ENCODE assay signal across 15 cellular contexts in the genomic region with DNA sequence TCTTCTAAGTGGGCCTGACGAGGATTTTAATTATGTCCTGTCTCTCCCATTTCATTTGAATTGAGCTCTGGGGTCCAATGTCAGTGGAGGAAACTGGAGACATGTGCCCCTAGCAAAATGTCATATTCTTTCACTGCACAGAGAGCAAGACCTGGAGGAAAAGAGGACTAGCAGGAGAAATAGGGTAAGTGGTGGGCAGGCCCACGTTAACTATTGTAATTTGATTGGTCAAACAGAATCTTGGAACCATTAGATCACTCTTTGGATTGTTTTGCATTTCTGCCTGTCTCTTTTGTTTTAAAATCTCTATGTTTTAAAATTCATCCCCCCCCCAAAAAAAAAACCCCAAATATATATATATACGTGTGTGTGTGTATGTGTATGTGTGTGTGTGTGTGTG.
DNase-seq lines count a peak whose midpoint lies in the region; TF ChIP-seq lines count a peak whose summit lies in the region.
"Had no signal": no experiment of that assay in that cellular context is flagged by ENCODE, and none has a peak within 500 bp of the region (broad histone marks: within the 10 kb centered on the region; RNA-seq: fewer than 3 reads in every experiment).

No MANE protein-coding gene starts in this region.

- H3K36me3 Mint-ChIP-seq in T-helper 2 cell treated with Interferon-gamma antibody and Interleukin-4, amounts not matched to agents 5 μg/mL and 100 μg/mL, for 36 hours (ENCODE audit: low read depth), result no peaks in the 10 kb centered on the region

- peak overlapping the region; percentile 45 for H3K27ac Mint-ChIP-seq in T-helper 2 cell treated with Interferon-gamma antibody and Interleukin-4, amounts not matched to agents 5 μg/mL and 100 μg/mL, for 36 hours

- H3K36me3 ChIP-seq in hepatocyte (replicated peaks; ENCODE audit: insufficient read depth, low read depth) (no peaks in the 10 kb centered on the region), suprapubic skin (no peaks in the 10 kb centered on the region)
- H3K36me3 ChIP-seq: WERI-Rb-1 had no signal

- peak overlapping the region; percentile 1 for H2AFZ ChIP-seq in hepatocyte

- peaks cover 23% of the 10 kb centered on the region for H3K4me1 Mint-ChIP-seq in T-helper 2 cell treated with Interferon-gamma antibody and Interleukin-4, amounts not matched to agents 5 μg/mL and 100 μg/mL, for 36 hours (ENCODE audit: low read depth)

- H4K20me1 ChIP-seq in hepatocyte (ENCODE audit: insufficient read depth, poor library complexity, severe bottlenecking), result no peaks in the 10 kb centered on the region

- peak overlapping the region; percentile 90 for H3K27ac ChIP-seq in hepatocyte
- peak overlapping the region; percentile 76 for H3K27ac ChIP-seq in suprapubic skin
- H3K27ac ChIP-seq: foreskin keratinocyte, WERI-Rb-1 had no signal

- WGBS in hepatocyte (ENCODE audit: low lambda C conversion rate, missing lambda C conversion rate), result 50% methylated on average over 3 of the region's 3 CpGs
- WGBS in suprapubic skin, result 45% methylated on average over 3 of the region's 3 CpGs

- H3K9me3 ChIP-seq in hepatocyte (ENCODE audit: low read depth), result no peaks in the 10 kb centered on the region
- H3K9me3 ChIP-seq in suprapubic skin, result no peaks in the 10 kb centered on the region

- H3K9me2 ChIP-seq in hepatocyte (replicated peaks; ENCODE audit: insufficient read depth), result no peaks in the 10 kb centered on the region

- H3K4me1 ChIP-seq in hepatocyte (ENCODE audit: insufficient read depth), result peaks cover 27% of the 10 kb centered on the region
- no peaks in the 10 kb centered on the region for H3K4me1 ChIP-seq in suprapubic skin
- H3K4me1 ChIP-seq: foreskin keratinocyte had no signal

- H3K4me3 ChIP-seq in hepatocyte (no peak overlapping the region), suprapubic skin (peak overlapping the region; percentile 20)

- H3K4me3 Mint-ChIP-seq in T-helper 2 cell treated with Interferon-gamma antibody and Interleukin-4, amounts not matched to agents 5 μg/mL and 100 μg/mL, for 36 hours, result peak overlapping the region; percentile 45

- no peaks in the 10 kb centered on the region for H3K27me3 ChIP-seq in hepatocyte
- no peaks in the 10 kb centered on the region for H3K27me3 ChIP-seq in suprapubic skin
- H3K27me3 ChIP-seq: foreskin keratinocyte had no signal

- TF ChIP-seq CTCF in hepatocyte (IDR thresholded peaks at IDR 0.05; ENCODE audit: poor library complexity) (no peak), suprapubic skin (IDR thresholded peaks at IDR 0.05) (no peak)

- peaks cover 24% of the 10 kb centered on the region for H3K9me3 Mint-ChIP-seq in T-helper 2 cell treated with Interferon-gamma antibody and Interleukin-4, amounts not matched to agents 5 μg/mL and 100 μg/mL, for 36 hours

- H3K79me2 ChIP-seq in hepatocyte, result no peaks in the 10 kb centered on the region

- H3K27me3 Mint-ChIP-seq in T-helper 2 cell treated with Interferon-gamma antibody and Interleukin-4, amounts not matched to agents 5 μg/mL and 100 μg/mL, for 36 hours (ENCODE audit: low read depth), result peaks cover 30% of the 10 kb centered on the region

- peak overlapping the region; percentile 61 for H3K4me2 ChIP-seq in hepatocyte

- no peak for TF ChIP-seq EP300 in suprapubic skin (IDR thresholded peaks at IDR 0.05)

- no peak for DNase-seq in T-helper 2 cell treated with Interferon-gamma antibody and Interleukin-4, amounts not matched to agents 5 μg/mL and 100 μg/mL, for 36 hours (ENCODE audit: low spot score)
- DNase-seq in T-helper 2 cell (no peak), SK-N-DZ (ENCODE audit: low spot score) (peak; percentile 28), hepatocyte (ENCODE audit: low spot score) (no peak), suprapubic skin (ENCODE audit: low spot score in 2 of 2) (no peak), GDM1 (lab: John Stamatoyannopoulos, UW) (no peak), cortex of kidney (lab: John Stamatoyannopoulos, UW) (no peak), SHP77 treated with DMSO at 0.1 percent for 48 hours (lab: John Stamatoyannopoulos, UW) (no peak)
- DNase-seq: 8988T, islet precursor cell, KG1, NCI-H1930, NCI-H82, WERI-Rb-1 had no signal

- no peak for TF ChIP-seq POLR2A in suprapubic skin (IDR thresholded peaks at IDR 0.05)
